8 cellular contexts compared by ENCODE assay signal in genomic region chr17:75346906-75347305, GRCh38. TPM values are rescaled to one million over a fixed set of nuclear protein-coding genes. Genes with fewer than 3 reads are reported as not detected.
DNase-seq lines count a peak whose midpoint lies in the region; ATAC-seq and TF ChIP-seq lines count a peak whose summit lies in the region.

No MANE protein-coding gene starts in this region.

- TF ChIP-seq CTCF in AG09309 (IDR thresholded peaks at IDR 0.05; ENCODE audit: control insufficient read depth, insufficient read depth, low read depth, low read length, missing control alignments) (no peak), WERI-Rb-1 (IDR thresholded peaks at IDR 0.05; ENCODE audit: low read depth, low read length) (no peak), osteocyte (IDR thresholded peaks at IDR 0.05) (no peak), HFFc6 (IDR thresholded peaks at IDR 0.05) (no peak)

- H3K4me2 ChIP-seq in GM23248 (ENCODE audit: unreplicated experiment): no peak overlapping the region

- no peaks in the 10 kb centered on the region for H3K27me3 ChIP-seq in GM23248 (replicated peaks; ENCODE audit: insufficient read depth)
- no peaks in the 10 kb centered on the region for H3K27me3 ChIP-seq in WERI-Rb-1 (ENCODE audit: insufficient read depth, low read depth, severe bottlenecking)

- H3K27ac Mint-ChIP-seq in osteocyte (ENCODE audit: unreplicated experiment): no peak overlapping the region
- no peak overlapping the region for H3K27ac Mint-ChIP-seq in HFFc6

- H4K20me1 ChIP-seq in GM23248 (ENCODE audit: insufficient read depth): peaks cover 22% of the 10 kb centered on the region

- H3K36me3 Mint-ChIP-seq in osteocyte (ENCODE audit: unreplicated experiment) (no peaks in the 10 kb centered on the region), HFFc6 (ENCODE audit: low read depth) (no peaks in the 10 kb centered on the region; the same call in 1 of the 2 replicates)

- no peak overlapping the region for H3K27ac ChIP-seq in GM23248
- peak overlapping the region; percentile 26; the same call in 1 of the 2 replicates for H3K27ac ChIP-seq in WERI-Rb-1

- no peaks in the 10 kb centered on the region for H3K9me2 ChIP-seq in GM23248 (ENCODE audit: insufficient read depth)

- H3K36me3 ChIP-seq in GM23248 (ENCODE audit: low read depth): no peaks in the 10 kb centered on the region
- H3K36me3 ChIP-seq in WERI-Rb-1: no peaks in the 10 kb centered on the region

- H3K4me3 Mint-ChIP-seq in osteocyte (ENCODE audit: unreplicated experiment) (no peak overlapping the region), HFFc6 (no peak overlapping the region; the same call in 1 of the 2 replicates)

- H3K9me3 Mint-ChIP-seq in osteocyte (ENCODE audit: unreplicated experiment) (no peaks in the 10 kb centered on the region), HFFc6 (no peaks in the 10 kb centered on the region)

- no peaks in the 10 kb centered on the region for H3F3A ChIP-seq in GM23248 (ENCODE audit: insufficient read depth)

- H3K9ac ChIP-seq in GM23248: no peak overlapping the region

- H3K4me1 Mint-ChIP-seq in osteocyte (ENCODE audit: unreplicated experiment) (peaks cover 27% of the 10 kb centered on the region), HFFc6 (ENCODE audit: low read depth) (peaks cover 45% of the 10 kb centered on the region)

- in situ Hi-C loops in GM23248 (cut with MboI) (no loop called here), G401 (cut with HindIII; ENCODE audit: low sequenced_read_pairs) (no loop called here)

- H3K9me3 ChIP-seq in GM23248 (ENCODE audit: low read depth) (no peaks in the 10 kb centered on the region), WERI-Rb-1 (ENCODE audit: severe bottlenecking) (no peaks in the 10 kb centered on the region)

- no peak overlapping the region for H3K4me3 ChIP-seq in AG09309 (ENCODE audit: control insufficient read depth, low read depth, low read length)
- H3K4me3 ChIP-seq in GM23248: no peak overlapping the region
- H3K4me3 ChIP-seq in WERI-Rb-1 (ENCODE audit: low read depth, low read length): no peak overlapping the region

- peak; percentile 24 for DNase-seq in AG09309 (ENCODE audit: low read depth)
- DNase-seq in GM23248: peak; percentile 31
- peak; percentile 46 for DNase-seq in WERI-Rb-1
- DNase-seq in iris pigment epithelial cell (ENCODE audit: low read depth): peak; percentile 59
- no peak for DNase-seq in osteocyte (ENCODE audit: extremely low spot score, unreplicated experiment)
- no peak for DNase-seq in HFFc6
- no peak for DNase-seq in G401 (ENCODE audit: low spot score)

- 77 to 78% methylated on average over 6 of the region's 6 CpGs for WGBS in GM23248 (ENCODE audit: low coverage in 1 of 2, low lambda C conversion rate in 2 of 2, missing lambda C conversion rate in 2 of 2), 2 experiments

- H3K4me1 ChIP-seq in GM23248 (ENCODE audit: insufficient read depth): peaks cover 4% of the 10 kb centered on the region; the same call in 1 of the 2 replicates

- H3K27me3 Mint-ChIP-seq in osteocyte (ENCODE audit: unreplicated experiment) (no peaks in the 10 kb centered on the region), HFFc6 (ENCODE audit: insufficient read depth) (peaks cover 2% of the 10 kb centered on the region; the same call in 1 of the 2 replicates)

- no peak for ATAC-seq in HG03354 (IDR thresholded peaks at IDR 0.05; ENCODE audit: poor library complexity, severe bottlenecking, unreplicated experiment)

- H2AFZ ChIP-seq in GM23248: no peak overlapping the region

- peaks cover 97% of the 10 kb centered on the region for H3K79me2 ChIP-seq in GM23248 (ENCODE audit: insufficient read depth)

RNA-seq across cellular contexts. Expression of gene SLC25A19, which starts 57.7 kb away (rescaled TPM):
- 6.2 and 16.9 TPM in 2 replicates for total RNA-seq in GM23248 (2014; rRNA removed; shearing (Covaris generic))
- polyA plus RNA-seq in GM23248 (2016; fragmentation: Nextera tagmentation; extraction: Ambion mirVana): 6.7 and 6.8 TPM in 2 replicates
- total RNA-seq in osteocyte: 8.6 and 12.3 TPM in 2 replicates
- total RNA-seq in HFFc6 (2021; fragmentation: NEBNext Ultra II Directional; extraction: Animal tissue kit (Norgen Biotek cat#: 25700)): 10 to 100 TPM in 1 of 6 experiments, 1 to 10 TPM in 5; 5.7 to 14.6 (median 7.1) TPM
- total RNA-seq in G401 (2014; rRNA removed; shearing (Covaris generic)): 14.7 and 15.6 TPM in 2 replicates

RNA-seq across cellular contexts. Expression of gene GRB2, which starts 58.6 kb away (rescaled TPM):
- total RNA-seq in GM23248 (2014; rRNA removed; shearing (Covaris generic)): 65.0 and 103 TPM in 2 replicates
- 96.6 and 105 TPM in 2 replicates for polyA plus RNA-seq in GM23248 (2016; fragmentation: Nextera tagmentation; extraction: Ambion mirVana)
- 59.1 and 61.8 TPM in 2 replicates for total RNA-seq in osteocyte
- total RNA-seq in HFFc6 (2021; fragmentation: NEBNext Ultra II Directional; extraction: Animal tissue kit (Norgen Biotek cat#: 25700)): 100 to 1,000 TPM; 104 to 138 (median 116) TPM
- 176 and 195 TPM in 2 replicates for total RNA-seq in G401 (2014; rRNA removed; shearing (Covaris generic))

Comparison
In these comparisons a context has a peak if more than half of its experiments do, and no peak if none do; other contexts are left out.
1. DNase-seq: peak in AG09309 (single experiment), GM23248 (single experiment), WERI-Rb-1 (single experiment) and iris pigment epithelial cell (single experiment); none in osteocyte (single experiment), HFFc6 (single experiment) and G401 (single experiment).